Comparison of ENCODE assay signal across 14 cellular contexts in genomic region chr1:162193815-162194214, GRCh38.
DNase-seq lines count a peak whose midpoint lies in the region; ATAC-seq and TF ChIP-seq lines count a peak whose summit lies in the region.
"Had no signal": no experiment of that assay in that cellular context is flagged by ENCODE, and none has a peak within 500 bp of the region (broad histone marks: within the 10 kb centered on the region; RNA-seq: fewer than 3 reads in every experiment).

No MANE protein-coding gene starts in this region.

- no peak for TF ChIP-seq CTCF in Panc1 (IDR thresholded peaks at IDR 0.05)

- no TSS peak for BruUV-seq in Panc1 (replicated peaks; lab: Mats Ljungman, UMichigan)

- intact Hi-C loops in Panc1 (cut with micrococcal nuclease; ENCODE audit: unreplicated experiment) = loop anchor here (10.0 kb wide), 1 partner anchor 1969 kb away; no protein-coding TSS in a partner anchor

- peak overlapping the region; percentile 84 for H3K27ac ChIP-seq in Panc1 (ENCODE audit: low read length)
- H3K27ac ChIP-seq in effector memory CD4-positive, alpha-beta T cell (ENCODE audit: insufficient read depth, low read length, poor library complexity, severe bottlenecking) = no peak overlapping the region
- H3K27ac ChIP-seq: foreskin keratinocyte, upper lobe of right lung had no signal

- peaks cover 89% of the 10 kb centered on the region for H3K4me1 ChIP-seq in Panc1 (ENCODE audit: control insufficient read depth, insufficient read depth, low read length)
- no peaks in the 10 kb centered on the region for H3K4me1 ChIP-seq in effector memory CD4-positive, alpha-beta T cell (ENCODE audit: control insufficient read depth, insufficient read depth, low read length, poor library complexity, severe bottlenecking)

- no peak overlapping the region for H3K4me3 ChIP-seq in Panc1 (ENCODE audit: low read depth in 2 of 2, low read length in 2 of 2)
- H3K4me3 ChIP-seq in effector memory CD4-positive, alpha-beta T cell (ENCODE audit: insufficient read depth, low read depth, low read length, poor library complexity, severe bottlenecking) = no peak overlapping the region
- H3K4me3 ChIP-seq: upper lobe of right lung had no signal

- in situ Hi-C loops in Panc1 (cut with HindIII; ENCODE audit: low pct_unique_long_range_greater_than_20kb, low sequenced_read_pairs) = no loop called here

- H3K9me3 ChIP-seq in Panc1 (ENCODE audit: control insufficient read depth, insufficient read depth, low read depth, low read length) = no peaks in the 10 kb centered on the region
- no peaks in the 10 kb centered on the region for H3K9me3 ChIP-seq in effector memory CD4-positive, alpha-beta T cell (ENCODE audit: control insufficient read depth, low read length)
- H3K9me3 ChIP-seq: upper lobe of right lung had no signal

- no peaks in the 10 kb centered on the region for H3K27me3 ChIP-seq in Panc1 (ENCODE audit: control insufficient read depth, insufficient read depth, low read length)
- H3K27me3 ChIP-seq in effector memory CD4-positive, alpha-beta T cell (replicated peaks; ENCODE audit: control insufficient read depth, insufficient read depth, low read length, poor library complexity, severe bottlenecking) = peaks cover 3% of the 10 kb centered on the region
- H3K27me3 ChIP-seq: upper lobe of right lung had no signal

- peak; percentile 45 for DNase-seq in COLO668 (lab: John Stamatoyannopoulos, UW; ENCODE audit: unreplicated experiment)
- DNase-seq in NCI-H1105 treated with DMSO at 0.1 percent for 48 hours (lab: John Stamatoyannopoulos, UW) = peak; percentile 59
- DNase-seq in Panc1 (ENCODE audit: low read depth, low spot score) = no peak
- peak; percentile 56 for DNase-seq in kidney tubule cell (ENCODE audit: low spot score)
- no peak for DNase-seq in NCI-H2081 treated with DMSO at 0.1 percent for 48 hours (lab: John Stamatoyannopoulos, UW)
- no peak for DNase-seq in effector memory CD4-positive, alpha-beta T cell
- DNase-seq: activated B cell treated with CpG ODN at 0.5 μM for 24 hours; foreskin keratinocyte; MV-4-11; naive B cell; stimulated activated CD4-positive, alpha-beta T cell treated with anti-CD3 and anti-CD28 coated beads, Interleukin-4, amount 100 ng/mL, for 1 hour; upper lobe of right lung had no signal

- POLR2A ChIA-PET in Panc1 (lab: Charles Lee) = no interaction called here

- CTCF ChIA-PET in Panc1 (lab: Charles Lee) = no interaction called here

- ATAC-seq in Panc1 = peak; percentile 61
- ATAC-seq in GM19463 (IDR thresholded peaks at IDR 0.05; ENCODE audit: unreplicated experiment) = no peak
- ATAC-seq in GM21423 (IDR thresholded peaks at IDR 0.05; ENCODE audit: unreplicated experiment) = no peak
- ATAC-seq: foreskin keratinocyte, upper lobe of right lung had no signal

- no peaks in the 10 kb centered on the region for H3K36me3 ChIP-seq in Panc1 (ENCODE audit: control insufficient read depth, insufficient read depth, low read length)
- no peaks in the 10 kb centered on the region for H3K36me3 ChIP-seq in effector memory CD4-positive, alpha-beta T cell (ENCODE audit: control insufficient read depth, insufficient read depth, low read length)
- H3K36me3 ChIP-seq: upper lobe of right lung had no signal

Comparison
In these comparisons a context has a peak if more than half of its experiments do, and no peak if none do; other contexts are left out.
1. DNase-seq: peak in COLO668 (single experiment), NCI-H1105 treated with DMSO at 0.1 percent for 48 hours (single experiment) and kidney tubule cell (single experiment); none in Panc1 (single experiment), NCI-H2081 treated with DMSO at 0.1 percent for 48 hours (single experiment) and effector memory CD4-positive, alpha-beta T cell (0 of 3).